9 cellular contexts compared by ENCODE assay signal in genomic region chr6:44735631-44735963, GRCh38.
DNase-seq lines count a peak whose midpoint lies in the region; ATAC-seq and TF ChIP-seq lines count a peak whose summit lies in the region.
"Had no signal": no experiment of that assay in that cellular context is flagged by ENCODE, and none has a peak within 500 bp of the region (broad histone marks: within the 10 kb centered on the region; RNA-seq: fewer than 3 reads in every experiment).

No MANE protein-coding gene starts in this region.

- TF ChIP-seq POLR2A in GM18505 (IDR thresholded peaks at IDR 0.05; ENCODE audit: borderline replicate concordance, extremely low read depth, insufficient read depth, insufficient read length) = no peak
- no peak for TF ChIP-seq POLR2A in esophagus squamous epithelium (IDR thresholded peaks at IDR 0.05)

- H3K9me3 ChIP-seq in RWPE2 (ENCODE audit: severe bottlenecking) (no peaks in the 10 kb centered on the region), esophagus squamous epithelium (no peaks in the 10 kb centered on the region)
- H3K9me3 ChIP-seq: left ventricle myocardium inferior had no signal

- no peak overlapping the region for H3K4me3 Mint-ChIP-seq in nephron progenitor cell

- H3K27me3 ChIP-seq in RWPE2 (ENCODE audit: insufficient read depth, poor library complexity, severe bottlenecking) (no peaks in the 10 kb centered on the region), esophagus squamous epithelium (no peaks in the 10 kb centered on the region)

- peak; percentile 77 for DNase-seq in RWPE2 (ENCODE audit: low spot score)
- no peak for DNase-seq in nephron progenitor cell
- no peak for DNase-seq in esophagus squamous epithelium (lab: John Stamatoyannopoulos, UW)
- DNase-seq in middle frontal gyrus (ENCODE audit: extremely low spot score, low spot score) = no peak
- no peak for DNase-seq in pons (ENCODE audit: low spot score)
- DNase-seq: left ventricle myocardium inferior had no signal

- no peaks in the 10 kb centered on the region for H3K36me3 ChIP-seq in RWPE2 (ENCODE audit: low read depth)
- no peaks in the 10 kb centered on the region for H3K36me3 ChIP-seq in esophagus squamous epithelium
- H3K36me3 ChIP-seq: left ventricle myocardium inferior had no signal

- TF ChIP-seq CTCF in RWPE2 (IDR thresholded peaks at IDR 0.05; ENCODE audit: poor library complexity, severe bottlenecking) (no peak), nephron progenitor cell (IDR thresholded peaks at IDR 0.05) (no peak), esophagus squamous epithelium (IDR thresholded peaks at IDR 0.05) (no peak)

- ATAC-seq in GM18505 (IDR thresholded peaks at IDR 0.05; ENCODE audit: unreplicated experiment) (peak; percentile 47), GM21723 (IDR thresholded peaks at IDR 0.05; ENCODE audit: unreplicated experiment) (peak; percentile 57), RWPE2 (ENCODE audit: low read depth) (peak; percentile 83)
- ATAC-seq: K562 had no signal

- H3K36me3 Mint-ChIP-seq in nephron progenitor cell (ENCODE audit: low read depth) = no peaks in the 10 kb centered on the region

- H3K27ac ChIP-seq in RWPE2 (ENCODE audit: poor library complexity, severe bottlenecking) (no peak overlapping the region), esophagus squamous epithelium (no peak overlapping the region)
- H3K27ac ChIP-seq: left ventricle myocardium inferior had no signal

- peaks cover 4% of the 10 kb centered on the region for H3K27me3 Mint-ChIP-seq in nephron progenitor cell (ENCODE audit: low read depth, poor library complexity)

- H3K4me1 ChIP-seq in RWPE2 (ENCODE audit: insufficient read depth, poor library complexity, severe bottlenecking) (no peaks in the 10 kb centered on the region), esophagus squamous epithelium (peaks cover 0 to 7% (median 0%) of the 10 kb centered on the region in 3 donors)

- H3K27ac Mint-ChIP-seq in nephron progenitor cell = peak overlapping the region; percentile 40

- H3K4me3 ChIP-seq in RWPE2 (ENCODE audit: severe bottlenecking) (no peak overlapping the region), esophagus squamous epithelium (no peak overlapping the region)
- H3K4me3 ChIP-seq: K562, left ventricle myocardium inferior had no signal

- no peaks in the 10 kb centered on the region for H3K9me3 Mint-ChIP-seq in nephron progenitor cell

- WGBS in esophagus squamous epithelium, 2 donors = 55% methylated on average over 3 of the region's 6 CpGs; no CpG with 5 or more reads in 1 of the 2 donors

- intact Hi-C loops in esophagus squamous epithelium (cut with DNase I) = no loop called here

- H3K4me1 Mint-ChIP-seq in nephron progenitor cell = peaks cover 66% of the 10 kb centered on the region
